8 cellular contexts compared by ENCODE assay signal in the genomic region with DNA sequence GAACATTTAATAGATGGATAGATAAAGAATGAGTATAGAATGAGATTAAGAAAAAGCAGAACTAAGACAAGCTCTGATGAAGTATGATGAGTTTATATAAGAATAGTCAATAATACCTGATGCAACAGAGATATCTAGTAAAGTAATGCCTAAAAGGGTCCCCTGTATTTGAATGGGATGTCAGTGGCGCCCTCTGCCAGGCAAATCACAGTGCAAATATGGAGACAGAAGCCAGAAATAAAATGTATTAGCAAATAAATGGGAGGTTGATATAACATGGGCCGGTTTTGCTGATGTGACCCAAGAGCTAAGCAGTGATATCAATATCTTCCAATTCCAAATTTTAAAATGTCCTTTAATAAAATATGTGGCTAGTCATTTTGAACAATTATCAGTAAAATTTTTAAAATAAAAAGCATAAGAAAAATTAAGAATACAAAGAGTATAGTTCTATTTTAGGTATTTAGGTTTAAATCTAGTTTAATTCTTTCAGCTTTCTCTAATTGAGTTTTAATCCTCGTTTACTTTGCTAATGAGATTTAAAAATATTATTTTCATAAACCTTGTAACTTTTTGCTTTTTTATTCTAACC.
DNase-seq lines count a peak whose midpoint lies in the region; ATAC-seq and TF ChIP-seq lines count a peak whose summit lies in the region.

No MANE protein-coding gene starts in this region.

- DNase-seq in NCI-H2171 treated with DMSO at 0.1 percent for 48 hours (lab: John Stamatoyannopoulos, UW): peak; percentile 4
- no peak for DNase-seq in NCI-H2171 (lab: John Stamatoyannopoulos, UW)
- peak; percentile 45 for DNase-seq in MG63
- peak; percentile 57 for DNase-seq in activated CD8-positive, alpha-beta memory T cell treated with anti-CD3 and anti-CD28 coated beads, Interleukin-2, amount 50 U/mL, for 4 hours
- peak; percentile 27 to 79 for DNase-seq in foreskin fibroblast
- peak; percentile 28 for DNase-seq in stimulated activated CD8-positive, alpha-beta memory T cell treated with anti-CD3 and anti-CD28 coated beads, Interleukin-15, amount 100 ng/mL, for 1 hour (ENCODE audit: low read depth)

- ATAC-seq in GM21515 (IDR thresholded peaks at IDR 0.05; ENCODE audit: unreplicated experiment) (no peak), HG02884 (IDR thresholded peaks at IDR 0.05; ENCODE audit: unreplicated experiment) (no peak)

- no peaks in the 10 kb centered on the region for H3K27me3 ChIP-seq in MG63

- H3K4me3 ChIP-seq in MG63 (no peak overlapping the region), foreskin fibroblast (ENCODE audit: low read depth in 1 of 2, low read length in 2 of 2) (no peak overlapping the region)

- H3K36me3 ChIP-seq in MG63: no peaks in the 10 kb centered on the region

- H3K9me3 ChIP-seq in MG63: no peaks in the 10 kb centered on the region; the same call in 1 of the 2 replicates

- TF ChIP-seq CTCF in foreskin fibroblast (IDR thresholded peaks at IDR 0.05; ENCODE audit: low read depth, low read length): peak; percentile 62
